Comparison of ENCODE assay signal across 21 cellular contexts in genomic region chr22:49232319-49233067, GRCh38.
DNase-seq lines count a peak whose midpoint lies in the region; ATAC-seq and TF ChIP-seq lines count a peak whose summit lies in the region.
"Had no signal": no experiment of that assay in that cellular context is flagged by ENCODE, and none has a peak within 500 bp of the region (broad histone marks: within the 10 kb centered on the region; RNA-seq: fewer than 3 reads in every experiment).

No MANE protein-coding gene starts in this region.

- H3K4me1 ChIP-seq in breast epithelium (no peaks in the 10 kb centered on the region), mammary epithelial cell (ENCODE audit: insufficient read depth, low read length) (no peaks in the 10 kb centered on the region), testis (no peaks in the 10 kb centered on the region)
- H3K4me1 ChIP-seq: A549 had no signal

- no peak for TF ChIP-seq CTCF in breast epithelium (IDR thresholded peaks at IDR 0.05)
- TF ChIP-seq CTCF in mammary epithelial cell (conservative IDR thresholded peaks at IDR 0.05 in 1 of 2, IDR thresholded peaks at IDR 0.05 in 1 of 2; ENCODE audit: extremely low read depth in 1 of 2, insufficient read depth in 1 of 2, low read depth in 1 of 2, low read length in 2 of 2) = no peak
- no peak for TF ChIP-seq CTCF in chondrocyte (IDR thresholded peaks at IDR 0.05)
- no peak for TF ChIP-seq CTCF in testis (IDR thresholded peaks at IDR 0.05)

- H3K9me3 ChIP-seq in breast epithelium (peaks cover 0 to 4% of the 10 kb centered on the region in 2 donors), mammary epithelial cell (replicated peaks; ENCODE audit: insufficient read depth, low read length) (peaks cover 57% of the 10 kb centered on the region), testis (no peaks in the 10 kb centered on the region)
- H3K9me3 ChIP-seq: A549, BLaER1 had no signal

- H3K9ac ChIP-seq in mammary epithelial cell (ENCODE audit: insufficient read depth, low read length) = no peak overlapping the region
- H3K9ac ChIP-seq: BLaER1 had no signal

- H3K9me3 Mint-ChIP-seq in chondrocyte (ENCODE audit: low read depth) = peaks cover 12% of the 10 kb centered on the region
- H3K9me3 Mint-ChIP-seq: GM23338 had no signal

- H2AFZ ChIP-seq in mammary epithelial cell (ENCODE audit: low read depth, low read length) = no peak overlapping the region
- H2AFZ ChIP-seq: GM23338 had no signal

- in situ Hi-C loops in mammary epithelial cell (cut with MboI; ENCODE audit: low sequenced_read_pairs in 2 of 2) = no loop called here

- CTCF ChIA-PET in mammary epithelial cell (lab: Charles Lee; ENCODE audit: low non-redundant PET) = no interaction called here

- no peaks in the 10 kb centered on the region for H3K79me2 ChIP-seq in mammary epithelial cell (ENCODE audit: insufficient read depth, low read length)

- peaks cover 0 to 47% of the 10 kb centered on the region in 2 donors for H3K27me3 ChIP-seq in breast epithelium
- H3K27me3 ChIP-seq in mammary epithelial cell (ENCODE audit: insufficient read depth, low read length) = no peaks in the 10 kb centered on the region
- H3K27me3 ChIP-seq in testis = no peaks in the 10 kb centered on the region
- H3K27me3 ChIP-seq: BLaER1 had no signal

- intact Hi-C loops in breast epithelium (cut with DNase I; ENCODE audit: low total_unique reads) (no loop called here), mammary epithelial cell (cut with micrococcal nuclease) (no loop called here), testis (cut with DNase I; ENCODE audit: low total_unique reads) (no loop called here)

- no peak for TF ChIP-seq POLR2A in breast epithelium (IDR thresholded peaks at IDR 0.05)
- no peak for TF ChIP-seq POLR2A in testis (IDR thresholded peaks at IDR 0.05)

- no TSS peak for BruUV-seq in mammary epithelial cell (replicated peaks; lab: Mats Ljungman, UMichigan)

- no peak overlapping the region for H3K4me2 ChIP-seq in mammary epithelial cell (ENCODE audit: insufficient read depth, low read depth, low read length)
- H3K4me2 ChIP-seq: A549, BLaER1, GM23338 had no signal

- H4K20me1 ChIP-seq in mammary epithelial cell (ENCODE audit: insufficient read depth, low read length) = no peaks in the 10 kb centered on the region

- 20% methylated on average over 20 of the region's 23 CpGs for WGBS in mammary epithelial cell (ENCODE audit: low coverage, missing lambda C conversion rate)
- 45 to 52% methylated on average over 20 to 23 of the region's 23 CpGs for WGBS in testis, 2 donors

- dilution Hi-C loops in mammary epithelial cell (cut with HindIII; ENCODE audit: low sequenced_read_pairs) = no loop called here

- H3K4me1 Mint-ChIP-seq in chondrocyte (ENCODE audit: low read depth) = no peaks in the 10 kb centered on the region
- H3K4me1 Mint-ChIP-seq: CD4-positive, alpha-beta memory T cell had no signal

- no peak overlapping the region for H3K4me3 ChIP-seq in breast epithelium
- no peak overlapping the region for H3K4me3 ChIP-seq in mammary epithelial cell (replicated peaks in 1 of 3; ENCODE audit: insufficient read depth in 1 of 3, low read depth in 2 of 3, low read length in 3 of 3)
- H3K4me3 ChIP-seq in testis = no peak overlapping the region
- H3K4me3 ChIP-seq: A549, BLaER1, GM23338, K562 had no signal

- no peaks in the 10 kb centered on the region for H3K27me3 Mint-ChIP-seq in chondrocyte (ENCODE audit: low read depth)

- no peaks in the 10 kb centered on the region for H3K36me3 Mint-ChIP-seq in chondrocyte (ENCODE audit: low read depth)
- H3K36me3 Mint-ChIP-seq: CD4-positive, alpha-beta memory T cell had no signal

- H3K36me3 ChIP-seq in breast epithelium (no peaks in the 10 kb centered on the region), mammary epithelial cell (ENCODE audit: insufficient read depth, low read length) (no peaks in the 10 kb centered on the region), testis (ENCODE audit: low read depth, missing control alignments) (no peaks in the 10 kb centered on the region)
- H3K36me3 ChIP-seq: BLaER1 had no signal

- ATAC-seq in HG03469 (IDR thresholded peaks at IDR 0.05; ENCODE audit: unreplicated experiment) = no peak
- ATAC-seq: A549, GM23338, K562 had no signal

- no peak overlapping the region for H3K27ac Mint-ChIP-seq in chondrocyte (ENCODE audit: unreplicated experiment)
- H3K27ac Mint-ChIP-seq: CD4-positive, alpha-beta memory T cell; GM23338 had no signal

- H3K27ac ChIP-seq in breast epithelium (no peak overlapping the region), mammary epithelial cell (ENCODE audit: insufficient read depth, low read depth, low read length) (no peak overlapping the region), testis (no peak overlapping the region)
- H3K27ac ChIP-seq: A549, BLaER1 had no signal

- H3K4me3 Mint-ChIP-seq in chondrocyte (ENCODE audit: unreplicated experiment) = no peak overlapping the region
- H3K4me3 Mint-ChIP-seq: CD4-positive, alpha-beta memory T cell; GM23338 had no signal

- DNase-seq in breast epithelium (ENCODE audit: low spot score in 2 of 2) = peak; percentile 14 to 43
- no peak for DNase-seq in mammary epithelial cell
- peak; percentile 86 for DNase-seq in chondrocyte (ENCODE audit: low spot score)
- peak; percentile 6 for DNase-seq in mucosa of gallbladder (ENCODE audit: low spot score)
- peak; percentile 8 for DNase-seq in testis
- no peak for DNase-seq in NCI-H69 (lab: John Stamatoyannopoulos, UW)
- DNase-seq: CD4-positive, alpha-beta memory T cell; GF-D8; NCI-H1092 treated with DMSO at 0.1 percent for 48 hours; NCI-H146; NCI-H2029 treated with DMSO at 0.1 percent for 48 hours; NCI-H2171 treated with DMSO at 0.1 percent for 48 hours; NCI-H446; NCI-H748 treated with DMSO at 0.1 percent for 48 hours; NK-92 treated with Interleukin-12 subunit alpha and Interleukin-12 subunit beta, amount 100 ng/mL, for 24 hours; Right ventricle myocardium superior had no signal

Comparison
In these comparisons a context has a peak if more than half of its experiments do, and no peak if none do; other contexts are left out.
1. DNase-seq: peak in breast epithelium (2 of 2), chondrocyte (single experiment), mucosa of gallbladder (single experiment) and testis (single experiment); none in mammary epithelial cell (single experiment) and NCI-H69 (single experiment).